In the genomic region with DNA sequence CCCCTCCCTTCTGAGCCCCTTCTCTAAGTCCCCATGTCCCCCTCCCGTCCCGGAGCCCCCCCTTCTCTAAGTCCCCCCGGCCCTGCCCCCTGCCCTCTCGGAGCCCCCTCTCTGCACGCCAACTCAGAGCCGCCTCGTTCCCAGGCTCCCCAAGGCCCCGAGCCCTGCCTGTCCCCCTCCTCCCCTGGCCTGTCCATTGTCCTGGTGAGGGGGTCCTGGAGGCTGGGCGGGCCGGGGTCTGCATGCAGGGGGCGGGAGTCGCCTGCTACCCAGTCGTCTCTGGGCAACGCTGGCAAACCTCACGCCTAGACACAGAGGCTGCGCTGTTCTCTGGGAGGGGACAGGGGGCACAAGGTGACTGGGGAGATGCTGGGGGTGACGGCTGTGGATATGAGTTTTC, we compare ENCODE assay signal across 13 cellular contexts. TPM values are rescaled to one million over a fixed set of nuclear protein-coding genes. Genes with fewer than 3 reads are reported as not detected.
A peak's percentile ranks its signal among the peaks of the same experiment; 100 is the strongest.
DNase-seq lines count a peak whose midpoint lies in the region; ATAC-seq and TF ChIP-seq lines count a peak whose summit lies in the region.
"Had no signal": no experiment of that assay in that cellular context is flagged by ENCODE, and none has a peak within 500 bp of the region (broad histone marks: within the 10 kb centered on the region; RNA-seq: fewer than 3 reads in every experiment).

No MANE protein-coding gene starts in this region.

- POLR2A ChIA-PET in OCI-LY7 (lab: Charles Lee), result no interaction called here

- CTCF ChIA-PET in OCI-LY7 (lab: Charles Lee; ENCODE audit: unreplicated experiment), result no interaction called here

- H3K9me3 Mint-ChIP-seq in activated CD4-positive, alpha-beta T cell treated with anti-CD3 and anti-CD28 coated beads, Interleukin-2, amount 10 ng/mL, durations not matched to agents 24 days and 14 days, result no peaks in the 10 kb centered on the region

- H3K27ac Mint-ChIP-seq in activated CD4-positive, alpha-beta T cell treated with anti-CD3 and anti-CD28 coated beads, Interleukin-2, amount 10 ng/mL, durations not matched to agents 24 days and 14 days, result no peak overlapping the region

- H3K4me1 ChIP-seq in cardiac muscle cell (ENCODE audit: low read depth) (peaks cover 5% of the 10 kb centered on the region), heart right ventricle (peaks cover 3 to 10% (median 6%) of the 10 kb centered on the region in 9 donors), OCI-LY7 (ENCODE audit: insufficient read depth, low read length, poor library complexity, severe bottlenecking) (peaks cover 12% of the 10 kb centered on the region), iPS-20b (ENCODE audit: insufficient read depth, low read length) (no peaks in the 10 kb centered on the region), thymus (ENCODE audit: control insufficient read depth, insufficient read depth, low read length) (peaks cover 3% of the 10 kb centered on the region)

- TF ChIP-seq CTCF in cardiac muscle cell (IDR thresholded peaks at IDR 0.05; ENCODE audit: low read depth, low read length) (no peak), heart right ventricle (IDR thresholded peaks at IDR 0.05) (no peak), OCI-LY7 (conservative IDR thresholded peaks at IDR 0.05; ENCODE audit: low read length) (no peak)

- 9 to 10% methylated on average over 15 to 17 of the region's 17 CpGs for WGBS in heart right ventricle, 2 donors
- WGBS in thymus, result 8% methylated on average over 17 of the region's 17 CpGs

- H3K27ac ChIP-seq in cardiac muscle cell, result peak overlapping the region; percentile 38
- no peak overlapping the region for H3K27ac ChIP-seq in heart right ventricle
- no peak overlapping the region for H3K27ac ChIP-seq in OCI-LY7 (ENCODE audit: low read depth, low read length, poor library complexity, severe bottlenecking)
- H3K27ac ChIP-seq in iPS-20b (ENCODE audit: low read length), result no peak overlapping the region
- H3K27ac ChIP-seq in thymus (ENCODE audit: low read depth), result no peak overlapping the region
- H3K27ac ChIP-seq: adrenal gland, epithelial cell of prostate, skin epidermis had no signal

- H3K9ac ChIP-seq in iPS-20b (ENCODE audit: low read depth, low read length), result no peak overlapping the region

- H3K27me3 ChIP-seq in cardiac muscle cell (no peaks in the 10 kb centered on the region), heart right ventricle (peaks cover 6 to 72% (median 58%) of the 10 kb centered on the region in 7 donors), iPS-20b (ENCODE audit: insufficient read depth, low read length) (peaks cover 49% of the 10 kb centered on the region), thymus (ENCODE audit: control insufficient read depth, insufficient read depth) (peaks cover 12% of the 10 kb centered on the region)
- H3K27me3 ChIP-seq: adrenal gland had no signal

- peaks cover 33% of the 10 kb centered on the region for H3K27me3 Mint-ChIP-seq in activated CD4-positive, alpha-beta T cell treated with anti-CD3 and anti-CD28 coated beads, Interleukin-2, amount 10 ng/mL, durations not matched to agents 24 days and 14 days

- no TSS peak for BruUV-seq in OCI-LY7 (replicated peaks; lab: Mats Ljungman, UMichigan)

- intact Hi-C loops in heart right ventricle (cut with DNase I), result no loop called here
- intact Hi-C loops in OCI-LY7 (cut with micrococcal nuclease; ENCODE audit: unreplicated experiment), result no loop called here
- intact Hi-C loops in activated CD4-positive, alpha-beta T cell treated with anti-CD3 and anti-CD28 coated beads, Interleukin-2, amount 10 ng/mL, durations not matched to agents 24 days and 14 days (cut with micrococcal nuclease), result no loop called here

- H4K20me1 ChIP-seq in OCI-LY7 (ENCODE audit: insufficient read depth, low read length), result no peaks in the 10 kb centered on the region

- H3K9me3 ChIP-seq in cardiac muscle cell (ENCODE audit: low read depth) (no peaks in the 10 kb centered on the region), heart right ventricle (no peaks in the 10 kb centered on the region), OCI-LY7 (ENCODE audit: low read length) (no peaks in the 10 kb centered on the region), iPS-20b (ENCODE audit: insufficient read depth, low read depth, low read length) (no peaks in the 10 kb centered on the region), thymus (ENCODE audit: control insufficient read depth) (no peaks in the 10 kb centered on the region)
- H3K9me3 ChIP-seq: adrenal gland had no signal

- H3K79me2 ChIP-seq in OCI-LY7 (ENCODE audit: insufficient read depth, low read depth, low read length), result no peaks in the 10 kb centered on the region

- peak overlapping the region; percentile 10 for H3K4me3 ChIP-seq in cardiac muscle cell
- H3K4me3 ChIP-seq in heart right ventricle, result no peak overlapping the region
- H3K4me3 ChIP-seq in OCI-LY7 (ENCODE audit: low read depth, low read length, poor library complexity, severe bottlenecking), result peak overlapping the region; percentile 53
- peak overlapping the region; percentile 76 for H3K4me3 ChIP-seq in iPS-20b (ENCODE audit: low read length)
- H3K4me3 ChIP-seq in thymus (ENCODE audit: low read length), result peak overlapping the region; percentile 40
- H3K4me3 ChIP-seq: skin epidermis had no signal

- H2AFZ ChIP-seq in OCI-LY7 (ENCODE audit: low read length), result no peak overlapping the region

- H3K4me3 Mint-ChIP-seq in activated CD4-positive, alpha-beta T cell treated with anti-CD3 and anti-CD28 coated beads, Interleukin-2, amount 10 ng/mL, durations not matched to agents 24 days and 14 days, result no peak overlapping the region

- H3K36me3 ChIP-seq in cardiac muscle cell (no peaks in the 10 kb centered on the region), heart right ventricle (no peaks in the 10 kb centered on the region), OCI-LY7 (ENCODE audit: insufficient read depth, low read length) (no peaks in the 10 kb centered on the region), iPS-20b (ENCODE audit: insufficient read depth, low read depth, low read length) (no peaks in the 10 kb centered on the region), thymus (ENCODE audit: control insufficient read depth, insufficient read depth) (no peaks in the 10 kb centered on the region)
- H3K36me3 ChIP-seq: adrenal gland had no signal

- DNase-seq in cardiac muscle cell (ENCODE audit: low read depth in 1 of 2, low spot score in 1 of 2), result no peak
- no peak for DNase-seq in heart right ventricle
- no peak for DNase-seq in OCI-LY7 (ENCODE audit: low spot score)
- DNase-seq in activated gamma-delta T cell treated with Interleukin-2 at 50 U/mL for 16 hours, result no peak
- DNase-seq in NCI-H2081 (lab: John Stamatoyannopoulos, UW), result no peak
- DNase-seq in activated CD4-positive, alpha-beta T cell treated with anti-CD3 and anti-CD28 coated beads, Interleukin-2, amount 10 ng/mL, durations not matched to agents 24 days and 14 days, result no peak
- DNase-seq: activated CD4-positive, alpha-beta T cell treated with anti-CD3 and anti-CD28 coated beads for 1 hour; HCEC 1CT had no signal

- peaks cover 6% of the 10 kb centered on the region for H3K4me1 Mint-ChIP-seq in activated CD4-positive, alpha-beta T cell treated with anti-CD3 and anti-CD28 coated beads, Interleukin-2, amount 10 ng/mL, durations not matched to agents 24 days and 14 days

- H3K36me3 Mint-ChIP-seq in activated CD4-positive, alpha-beta T cell treated with anti-CD3 and anti-CD28 coated beads, Interleukin-2, amount 10 ng/mL, durations not matched to agents 24 days and 14 days (ENCODE audit: low read depth), result no peaks in the 10 kb centered on the region

- ATAC-seq in heart right ventricle, result no peak

- H3K4me2 ChIP-seq in OCI-LY7 (ENCODE audit: low read length), result peak overlapping the region; percentile 77

- no peaks in the 10 kb centered on the region for H3K9me2 ChIP-seq in OCI-LY7 (ENCODE audit: insufficient read depth, low read length)

RNA-seq across cellular contexts. Expression of gene SEMA6B, which starts 39.2 kb away (rescaled TPM):
- total RNA-seq in cardiac muscle cell (74.8 and 130 TPM in 2 replicates), heart right ventricle (10 to 100 TPM in 4 of 10 donors, 1 to 10 TPM in 6; 3.4 to 27.9 (median 9.0) TPM), OCI-LY7 (2022) (not detected in 2 replicates)
- polyA plus RNA-seq in cardiac muscle cell (10.5 and 23.0 TPM in 2 replicates), heart right ventricle (10 to 100 TPM in 1 of 2 donors, 1 to 10 TPM in 1; 9.1 to 12.8 TPM), thymus (4.7 TPM)
- 0.05 TPM in 1 of 2 replicates, not detected in the other for total RNA-seq in OCI-LY7 (2014; rRNA removed; shearing (Covaris generic))
- total RNA-seq in activated CD4-positive, alpha-beta T cell treated with anti-CD3 and anti-CD28 coated beads, Interleukin-2, amount 10 ng/mL, durations not matched to agents 24 days and 14 days, result 0.40 TPM in 1 of 2 replicates, not detected in the other

RNA-seq across cellular contexts. Expression of gene TNFAIP8L1, which starts 40.6 kb away (rescaled TPM):
- total RNA-seq in cardiac muscle cell (2.2 and 18.1 TPM in 2 replicates), heart right ventricle (10 to 100 TPM in 1 of 10 donors, 1 to 10 TPM in 9; 2.5 to 13.4 (median 6.1) TPM), OCI-LY7 (2022) (22.7 and 24.3 TPM in 2 replicates)
- polyA plus RNA-seq in cardiac muscle cell (5.1 and 18.7 TPM in 2 replicates), heart right ventricle (1 to 10 TPM; 5.0 to 8.9 TPM), thymus (6.9 TPM)
- 9.0 and 10.0 TPM in 2 replicates for total RNA-seq in OCI-LY7 (2014; rRNA removed; shearing (Covaris generic))
- 12.5 and 13.5 TPM in 2 replicates for total RNA-seq in activated CD4-positive, alpha-beta T cell treated with anti-CD3 and anti-CD28 coated beads, Interleukin-2, amount 10 ng/mL, durations not matched to agents 24 days and 14 days

RNA-seq across cellular contexts. Expression of gene LRG1, which starts 58.9 kb away (rescaled TPM):
- total RNA-seq in cardiac muscle cell, result 0.49 and 0.66 TPM in 2 replicates
- polyA plus RNA-seq in cardiac muscle cell, result 0.54 and 0.68 TPM in 2 replicates
- 1 to 10 TPM in 1 of 10 donors, under 1 TPM in 9; 0.06 to 1.3 (median 0.31) TPM for total RNA-seq in heart right ventricle
- under 1 TPM; 0.15 to 0.29 TPM for polyA plus RNA-seq in heart right ventricle
- 0.67 and 1.6 TPM in 2 replicates for total RNA-seq in OCI-LY7 (2014; rRNA removed; shearing (Covaris generic))
- total RNA-seq in OCI-LY7 (2022), result 1.8 and 1.9 TPM in 2 replicates
- 2.1 TPM for polyA plus RNA-seq in thymus
- 0.24 and 0.40 TPM in 2 replicates for total RNA-seq in activated CD4-positive, alpha-beta T cell treated with anti-CD3 and anti-CD28 coated beads, Interleukin-2, amount 10 ng/mL, durations not matched to agents 24 days and 14 days

Comparison
In these comparisons a context has a peak if more than half of its experiments do, and no peak if none do; other contexts are left out.
1. H3K4me3 ChIP-seq: peak in cardiac muscle cell (single experiment), OCI-LY7 (single experiment), iPS-20b (single experiment) and thymus (single experiment); none in heart right ventricle (0 of 10).